2 cellular contexts compared by ENCODE assay signal in the genomic region with DNA sequence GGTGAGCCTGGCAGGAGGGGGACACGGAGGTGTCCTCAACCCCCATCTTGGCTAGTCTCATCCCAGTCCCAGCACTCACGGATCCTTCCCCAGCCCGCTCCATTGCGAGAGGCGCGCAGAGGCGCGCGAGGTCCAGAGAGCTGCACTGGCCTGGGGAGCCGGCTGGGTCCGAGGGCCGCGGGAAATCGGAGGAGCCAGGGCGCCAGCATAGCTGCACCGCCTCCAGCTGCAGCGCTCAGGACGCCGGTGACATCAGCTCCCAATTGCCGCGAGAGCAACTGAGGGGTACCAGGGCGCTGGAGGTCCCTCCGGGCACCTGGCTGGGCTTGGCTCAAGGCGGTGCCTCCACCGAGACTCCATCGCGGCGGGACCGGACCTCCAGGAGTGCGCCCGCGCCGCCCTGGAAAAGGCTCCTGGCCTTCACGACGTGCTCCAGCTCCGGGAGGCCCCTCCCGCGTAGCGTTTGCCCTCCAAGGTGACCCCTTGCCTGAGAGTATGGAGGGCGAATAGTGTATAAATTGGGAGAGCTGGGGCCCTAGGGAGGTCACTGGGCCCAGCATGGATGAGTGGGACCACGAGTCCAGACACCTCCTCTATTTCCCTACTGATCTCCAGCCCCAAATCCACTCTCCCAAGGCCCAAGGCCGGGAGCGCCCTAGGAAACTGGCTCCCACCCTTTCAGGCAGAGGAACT.
A peak's percentile ranks its signal among the peaks of the same experiment; 100 is the strongest.
TF ChIP-seq lines count a peak whose summit lies in the region.

No MANE protein-coding gene starts in this region.

TF ChIP-seq in HEK293, 187 proteins besides CTCF, POLR2A, EP300 and RAD21:
- TF ChIP-seq, protein P1, sequence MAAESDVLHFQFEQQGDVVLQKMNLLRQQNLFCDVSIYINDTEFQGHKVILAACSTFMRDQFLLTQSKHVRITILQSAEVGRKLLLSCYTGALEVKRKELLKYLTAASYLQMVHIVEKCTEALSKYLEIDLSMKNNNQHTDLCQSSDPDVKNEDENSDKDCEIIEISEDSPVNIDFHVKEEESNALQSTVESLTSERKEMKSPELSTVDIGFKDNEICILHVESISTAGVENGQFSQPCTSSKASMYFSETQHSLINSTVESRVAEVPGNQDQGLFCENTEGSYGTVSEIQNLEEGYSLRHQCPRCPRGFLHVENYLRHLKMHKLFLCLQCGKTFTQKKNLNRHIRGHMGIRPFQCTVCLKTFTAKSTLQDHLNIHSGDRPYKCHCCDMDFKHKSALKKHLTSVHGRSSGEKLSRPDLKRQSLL (tag by site-specific recombination; IDR thresholded peaks at IDR 0.05), result peak; percentile 68; the same call in 1 of the 2 replicates
- TF ChIP-seq KLF16 (tag by site-specific recombination; IDR thresholded peaks at IDR 0.05), result no peak

TF ChIP-seq in HepG2, 621 proteins besides CTCF, POLR2A, EP300 and RAD21:
- TF ChIP-seq FOXC1 (CRISPR knock-in tag; IDR thresholded peaks at IDR 0.05; ENCODE audit: borderline replicate concordance) (0 out of 2 replicates have a peak, but pooled peaks have one; percentile 52), ZFP1 (CRISPR knock-in tag; IDR thresholded peaks at IDR 0.05) (no peak), ZBTB25 (CRISPR knock-in tag; IDR thresholded peaks at IDR 0.05) (no peak), SOX6 (IDR thresholded peaks at IDR 0.05) (no peak), SOX6 (CRISPR knock-in tag; IDR thresholded peaks at IDR 0.05) (no peak), RBAK (CRISPR knock-in tag; IDR thresholded peaks at IDR 0.05) (no peak), ZNF883 (CRISPR knock-in tag; IDR thresholded peaks at IDR 0.05; ENCODE audit: not compliant biosample characterization) (no peak), PAF1 (CRISPR knock-in tag; IDR thresholded peaks at IDR 0.05) (no peak), MAZ (IDR thresholded peaks at IDR 0.05; ENCODE audit: borderline replicate concordance, low read depth, low read length) (no peak), MAZ (CRISPR knock-in tag; IDR thresholded peaks at IDR 0.05; ENCODE audit: low read depth) (no peak), ATF7-NPFF (CRISPR knock-in tag; IDR thresholded peaks at IDR 0.05; ENCODE audit: low read depth) (no peak), XRCC5 (optimal IDR thresholded peaks at IDR 0.05; ENCODE audit: low read length) (no peak), PLRG1 (conservative IDR thresholded peaks at IDR 0.05) (no peak), ZNF576 (CRISPR knock-in tag; IDR thresholded peaks at IDR 0.05) (no peak), AGO2 (optimal IDR thresholded peaks at IDR 0.05; ENCODE audit: low read depth, low read length) (peak; percentile 99), RBFOX2 (IDR thresholded peaks at IDR 0.05; ENCODE audit: low read depth, low read length) (peak; percentile 88), HES4 (CRISPR knock-in tag; IDR thresholded peaks at IDR 0.05; ENCODE audit: borderline replicate concordance) (0 out of 2 replicates have a peak, but pooled peaks have one; percentile 39), GABPB1 (CRISPR knock-in tag; IDR thresholded peaks at IDR 0.05) (peak; percentile 15; the same call in 1 of the 2 replicates), HNRNPLL (IDR thresholded peaks at IDR 0.05; ENCODE audit: low read depth, low read length, poor library complexity, severe bottlenecking) (peak; percentile 23), SRSF4 (IDR thresholded peaks at IDR 0.05; ENCODE audit: low read depth, low read length, poor library complexity, severe bottlenecking) (no peak), ZNF7 (CRISPR knock-in tag; IDR thresholded peaks at IDR 0.05) (no peak), ZSCAN21 (CRISPR knock-in tag; IDR thresholded peaks at IDR 0.05; ENCODE audit: borderline replicate concordance) (no peak), RFX1 (IDR thresholded peaks at IDR 0.05) (no peak)
- TF ChIP-seq, protein P2, sequence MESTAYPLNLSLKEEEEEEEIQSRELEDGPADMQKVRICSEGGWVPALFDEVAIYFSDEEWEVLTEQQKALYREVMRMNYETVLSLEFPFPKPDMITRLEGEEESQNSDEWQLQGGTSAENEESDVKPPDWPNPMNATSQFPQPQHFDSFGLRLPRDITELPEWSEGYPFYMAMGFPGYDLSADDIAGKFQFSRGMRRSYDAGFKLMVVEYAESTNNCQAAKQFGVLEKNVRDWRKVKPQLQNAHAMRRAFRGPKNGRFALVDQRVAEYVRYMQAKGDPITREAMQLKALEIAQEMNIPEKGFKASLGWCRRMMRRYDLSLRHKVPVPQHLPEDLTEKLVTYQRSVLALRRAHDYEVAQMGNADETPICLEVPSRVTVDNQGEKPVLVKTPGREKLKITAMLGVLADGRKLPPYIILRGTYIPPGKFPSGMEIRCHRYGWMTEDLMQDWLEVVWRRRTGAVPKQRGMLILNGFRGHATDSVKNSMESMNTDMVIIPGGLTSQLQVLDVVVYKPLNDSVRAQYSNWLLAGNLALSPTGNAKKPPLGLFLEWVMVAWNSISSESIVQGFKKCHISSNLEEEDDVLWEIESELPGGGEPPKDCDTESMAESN (CRISPR knock-in tag; conservative IDR thresholded peaks at IDR 0.05), result no peak
- TF ChIP-seq, protein P3, sequence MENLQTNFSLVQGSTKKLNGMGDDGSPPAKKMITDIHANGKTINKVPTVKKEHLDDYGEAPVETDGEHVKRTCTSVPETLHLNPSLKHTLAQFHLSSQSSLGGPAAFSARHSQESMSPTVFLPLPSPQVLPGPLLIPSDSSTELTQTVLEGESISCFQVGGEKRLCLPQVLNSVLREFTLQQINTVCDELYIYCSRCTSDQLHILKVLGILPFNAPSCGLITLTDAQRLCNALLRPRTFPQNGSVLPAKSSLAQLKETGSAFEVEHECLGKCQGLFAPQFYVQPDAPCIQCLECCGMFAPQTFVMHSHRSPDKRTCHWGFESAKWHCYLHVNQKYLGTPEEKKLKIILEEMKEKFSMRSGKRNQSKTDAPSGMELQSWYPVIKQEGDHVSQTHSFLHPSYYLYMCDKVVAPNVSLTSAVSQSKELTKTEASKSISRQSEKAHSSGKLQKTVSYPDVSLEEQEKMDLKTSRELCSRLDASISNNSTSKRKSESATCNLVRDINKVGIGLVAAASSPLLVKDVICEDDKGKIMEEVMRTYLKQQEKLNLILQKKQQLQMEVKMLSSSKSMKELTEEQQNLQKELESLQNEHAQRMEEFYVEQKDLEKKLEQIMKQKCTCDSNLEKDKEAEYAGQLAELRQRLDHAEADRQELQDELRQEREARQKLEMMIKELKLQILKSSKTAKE (CRISPR knock-in tag; IDR thresholded peaks at IDR 0.05; ENCODE audit: borderline replicate concordance), result no peak
- TF ChIP-seq, protein P4, sequence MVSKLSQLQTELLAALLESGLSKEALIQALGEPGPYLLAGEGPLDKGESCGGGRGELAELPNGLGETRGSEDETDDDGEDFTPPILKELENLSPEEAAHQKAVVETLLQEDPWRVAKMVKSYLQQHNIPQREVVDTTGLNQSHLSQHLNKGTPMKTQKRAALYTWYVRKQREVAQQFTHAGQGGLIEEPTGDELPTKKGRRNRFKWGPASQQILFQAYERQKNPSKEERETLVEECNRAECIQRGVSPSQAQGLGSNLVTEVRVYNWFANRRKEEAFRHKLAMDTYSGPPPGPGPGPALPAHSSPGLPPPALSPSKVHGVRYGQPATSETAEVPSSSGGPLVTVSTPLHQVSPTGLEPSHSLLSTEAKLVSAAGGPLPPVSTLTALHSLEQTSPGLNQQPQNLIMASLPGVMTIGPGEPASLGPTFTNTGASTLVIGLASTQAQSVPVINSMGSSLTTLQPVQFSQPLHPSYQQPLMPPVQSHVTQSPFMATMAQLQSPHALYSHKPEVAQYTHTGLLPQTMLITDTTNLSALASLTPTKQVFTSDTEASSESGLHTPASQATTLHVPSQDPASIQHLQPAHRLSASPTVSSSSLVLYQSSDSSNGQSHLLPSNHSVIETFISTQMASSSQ (IDR thresholded peaks at IDR 0.05; ENCODE audit: low read depth), result no peak
- TF ChIP-seq, protein P4 (CRISPR knock-in tag; IDR thresholded peaks at IDR 0.05; ENCODE audit: borderline replicate concordance), result no peak
- TF ChIP-seq, protein P5, sequence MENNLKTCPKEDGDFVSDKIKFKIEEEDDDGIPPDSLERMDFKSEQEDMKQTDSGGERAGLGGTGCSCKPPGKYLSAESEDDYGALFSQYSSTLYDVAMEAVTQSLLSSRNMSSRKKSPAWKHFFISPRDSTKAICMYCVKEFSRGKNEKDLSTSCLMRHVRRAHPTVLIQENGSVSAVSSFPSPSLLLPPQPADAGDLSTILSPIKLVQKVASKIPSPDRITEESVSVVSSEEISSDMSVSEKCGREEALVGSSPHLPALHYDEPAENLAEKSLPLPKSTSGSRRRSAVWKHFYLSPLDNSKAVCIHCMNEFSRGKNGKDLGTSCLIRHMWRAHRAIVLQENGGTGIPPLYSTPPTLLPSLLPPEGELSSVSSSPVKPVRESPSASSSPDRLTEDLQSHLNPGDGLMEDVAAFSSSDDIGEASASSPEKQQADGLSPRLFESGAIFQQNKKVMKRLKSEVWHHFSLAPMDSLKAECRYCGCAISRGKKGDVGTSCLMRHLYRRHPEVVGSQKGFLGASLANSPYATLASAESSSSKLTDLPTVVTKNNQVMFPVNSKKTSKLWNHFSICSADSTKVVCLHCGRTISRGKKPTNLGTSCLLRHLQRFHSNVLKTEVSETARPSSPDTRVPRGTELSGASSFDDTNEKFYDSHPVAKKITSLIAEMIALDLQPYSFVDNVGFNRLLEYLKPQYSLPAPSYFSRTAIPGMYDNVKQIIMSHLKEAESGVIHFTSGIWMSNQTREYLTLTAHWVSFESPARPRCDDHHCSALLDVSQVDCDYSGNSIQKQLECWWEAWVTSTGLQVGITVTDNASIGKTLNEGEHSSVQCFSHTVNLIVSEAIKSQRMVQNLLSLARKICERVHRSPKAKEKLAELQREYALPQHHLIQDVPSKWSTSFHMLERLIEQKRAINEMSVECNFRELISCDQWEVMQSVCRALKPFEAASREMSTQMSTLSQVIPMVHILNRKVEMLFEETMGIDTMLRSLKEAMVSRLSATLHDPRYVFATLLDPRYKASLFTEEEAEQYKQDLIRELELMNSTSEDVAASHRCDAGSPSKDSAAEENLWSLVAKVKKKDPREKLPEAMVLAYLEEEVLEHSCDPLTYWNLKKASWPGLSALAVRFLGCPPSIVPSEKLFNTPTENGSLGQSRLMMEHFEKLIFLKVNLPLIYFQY (CRISPR knock-in tag; IDR thresholded peaks at IDR 0.05; ENCODE audit: borderline replicate concordance), result no peak
- TF ChIP-seq, protein P6, sequence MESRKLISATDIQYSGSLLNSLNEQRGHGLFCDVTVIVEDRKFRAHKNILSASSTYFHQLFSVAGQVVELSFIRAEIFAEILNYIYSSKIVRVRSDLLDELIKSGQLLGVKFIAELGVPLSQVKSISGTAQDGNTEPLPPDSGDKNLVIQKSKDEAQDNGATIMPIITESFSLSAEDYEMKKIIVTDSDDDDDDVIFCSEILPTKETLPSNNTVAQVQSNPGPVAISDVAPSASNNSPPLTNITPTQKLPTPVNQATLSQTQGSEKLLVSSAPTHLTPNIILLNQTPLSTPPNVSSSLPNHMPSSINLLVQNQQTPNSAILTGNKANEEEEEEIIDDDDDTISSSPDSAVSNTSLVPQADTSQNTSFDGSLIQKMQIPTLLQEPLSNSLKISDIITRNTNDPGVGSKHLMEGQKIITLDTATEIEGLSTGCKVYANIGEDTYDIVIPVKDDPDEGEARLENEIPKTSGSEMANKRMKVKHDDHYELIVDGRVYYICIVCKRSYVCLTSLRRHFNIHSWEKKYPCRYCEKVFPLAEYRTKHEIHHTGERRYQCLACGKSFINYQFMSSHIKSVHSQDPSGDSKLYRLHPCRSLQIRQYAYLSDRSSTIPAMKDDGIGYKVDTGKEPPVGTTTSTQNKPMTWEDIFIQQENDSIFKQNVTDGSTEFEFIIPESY (CRISPR knock-in tag; IDR thresholded peaks at IDR 0.05), result peak; percentile 50; the same call in 1 of the 2 replicates
